Comparison of ENCODE assay signal across 8 cellular contexts in genomic region chr20:6122873-6123649, GRCh38. TPM values are rescaled to one million over a fixed set of nuclear protein-coding genes. Genes with fewer than 3 reads are reported as not detected.
DNase-seq lines count a peak whose midpoint lies in the region; ATAC-seq, FAIRE-seq and TF ChIP-seq lines count a peak whose summit lies in the region.

Gene FERMT1, minus strand, starts transcription at chr20:6123030. Its CDS starts 3,476 bp downstream, at chr20:6119554.

- DNase-seq in ACHN: peak; percentile 83
- peak; percentile 96 for DNase-seq in PC-3
- no peak for DNase-seq in K562 (ENCODE audit: extremely low read depth in 1 of 4, low spot score in 3 of 4)
- DNase-seq in midbrain (lab: John Stamatoyannopoulos, UW): no peak

- H4K20me1 ChIP-seq in PC-3 (ENCODE audit: low read length) (peaks cover 6% of the 10 kb centered on the region; the same call in 1 of the 2 replicates), K562 (replicated peaks; ENCODE audit: control insufficient read depth, insufficient read depth, low read length) (no peaks in the 10 kb centered on the region)

- no peak for TF ChIP-seq EP300 in K562 (IDR thresholded peaks at IDR 0.05; ENCODE audit: low read length)

- TSS peak; percentile 90 for BruUV-seq in PC-3 (replicated peaks; lab: Mats Ljungman, UMichigan)
- BruUV-seq in K562 (replicated peaks; lab: Mats Ljungman, UMichigan): no TSS peak

- H3K27me3 ChIP-seq in PC-3 (ENCODE audit: low read length): no peaks in the 10 kb centered on the region
- peaks cover 0 to 20% of the 10 kb centered on the region in 2 experiments; a peak in 2 of 5 replicates for H3K27me3 ChIP-seq in K562 (ENCODE audit: control insufficient read depth in 2 of 2, insufficient read depth in 2 of 2, low read length in 2 of 2)
- peaks cover 11% of the 10 kb centered on the region for H3K27me3 ChIP-seq in iPS-15b (ENCODE audit: control insufficient read depth, insufficient read depth, low read length)
- H3K27me3 ChIP-seq in skeletal muscle tissue (ENCODE audit: control insufficient read depth in 3 of 3, insufficient read depth in 3 of 3, low read length in 3 of 3): peaks cover 11 to 22% (median 16%) of the 10 kb centered on the region in 3 donors

- in situ Hi-C loops in ACHN (cut with HindIII; ENCODE audit: low pct_ligation_motif_present, low pct_unique_long_range_greater_than_20kb, low sequenced_read_pairs): no loop called here
- in situ Hi-C loops in K562 (cut with MboI): no loop called here

- no peaks in the 10 kb centered on the region for H3K9me3 ChIP-seq in PC-3 (ENCODE audit: low read length)
- no peaks in the 10 kb centered on the region for H3K9me3 ChIP-seq in K562 (replicated peaks; ENCODE audit: control insufficient read depth, insufficient read depth, low read depth, low read length)
- H3K9me3 ChIP-seq in iPS-15b (ENCODE audit: control insufficient read depth, insufficient read depth, low read length): no peaks in the 10 kb centered on the region
- no peaks in the 10 kb centered on the region for H3K9me3 ChIP-seq in skeletal muscle tissue (ENCODE audit: control insufficient read depth in 3 of 3, low read length in 3 of 3)

- H3F3A ChIP-seq in PC-3 (ENCODE audit: low read length, unreplicated experiment): peaks cover 5% of the 10 kb centered on the region

- TF ChIP-seq CTCF in PC-3 (conservative IDR thresholded peaks at IDR 0.05; ENCODE audit: low read depth, low read length) (peak; percentile 37), K562 (IDR thresholded peaks at IDR 0.05 in 2 of 3, conservative IDR thresholded peaks at IDR 0.05 in 1 of 3; ENCODE audit: insufficient read depth in 2 of 3, low read depth in 1 of 3, low read length in 3 of 3) (no peak)

- peak within 1 kb of the TSS; percentile 90 for H3K4me3 ChIP-seq in PC-3 (ENCODE audit: low read length)
- H3K4me3 ChIP-seq in K562: no peak within 1 kb of the TSS
- peak within 1 kb of the TSS; percentile 77 for H3K4me3 ChIP-seq in iPS-15b (ENCODE audit: low read depth, low read length)
- H3K4me3 ChIP-seq in skeletal muscle tissue (ENCODE audit: low read length in 3 of 3): peak within 1 kb of the TSS; percentile 61 to 70 (median 65)

- H2AFZ ChIP-seq in PC-3 (ENCODE audit: low read length) (peak within 1 kb of the TSS; percentile 75), K562 (ENCODE audit: low read depth, low read length) (no peak within 1 kb of the TSS)

- FAIRE-seq in K562 (lab: Jason Lieb, UNC): no peak

- peak within 1 kb of the TSS; percentile 89 for H3K9ac ChIP-seq in PC-3 (ENCODE audit: low read length)
- no peak within 1 kb of the TSS for H3K9ac ChIP-seq in K562 (ENCODE audit: insufficient read depth in 1 of 2, low read depth in 2 of 2, low read length in 2 of 2)
- H3K9ac ChIP-seq in iPS-15b (ENCODE audit: low read depth, low read length): peak within 1 kb of the TSS; percentile 75
- H3K9ac ChIP-seq in skeletal muscle tissue (ENCODE audit: low read depth in 1 of 3, low read length in 3 of 3): peak within 1 kb of the TSS in 2 of 3 donors; percentile 21 to 64

- H3K79me2 ChIP-seq in PC-3 (ENCODE audit: low read length) (peaks cover 46% of the 10 kb centered on the region), K562 (ENCODE audit: control insufficient read depth, insufficient read depth, low read length) (no peaks in the 10 kb centered on the region)

- TF ChIP-seq RAD21 in K562 (CRISPR knock-in tag; conservative IDR thresholded peaks at IDR 0.05 in 1 of 2, IDR thresholded peaks at IDR 0.05 in 1 of 2): no peak

- H3K36me3 ChIP-seq in PC-3 (ENCODE audit: low read depth, low read length) (peaks cover 17% of the 10 kb centered on the region), K562 (ENCODE audit: control insufficient read depth, insufficient read depth, low read length) (no peaks in the 10 kb centered on the region), iPS-15b (ENCODE audit: control insufficient read depth, insufficient read depth, low read length) (no peaks in the 10 kb centered on the region), skeletal muscle tissue (ENCODE audit: control insufficient read depth in 3 of 3, insufficient read depth in 3 of 3, low read length in 3 of 3) (no peaks in the 10 kb centered on the region)

- H3K27ac ChIP-seq in PC-3 (ENCODE audit: low read length) (peak within 1 kb of the TSS; percentile 90), K562 (ENCODE audit: extremely low read depth, low read depth, low read length) (no peak within 1 kb of the TSS), skeletal muscle tissue (ENCODE audit: low read depth, low read length) (no peak within 1 kb of the TSS)

- peaks cover 25% of the 10 kb centered on the region for H3K4me1 ChIP-seq in PC-3 (ENCODE audit: insufficient read depth, low read length)
- peaks cover 0 to 7% of the 10 kb centered on the region in 2 experiments; a peak in 2 of 5 replicates for H3K4me1 ChIP-seq in K562 (replicated peaks in 1 of 2; ENCODE audit: control insufficient read depth in 2 of 2, insufficient read depth in 2 of 2, low read length in 2 of 2)
- peaks cover 17% of the 10 kb centered on the region for H3K4me1 ChIP-seq in iPS-15b (ENCODE audit: control insufficient read depth, insufficient read depth, low read length)
- peaks cover 5 to 14% (median 13%) of the 10 kb centered on the region in 3 donors for H3K4me1 ChIP-seq in skeletal muscle tissue (ENCODE audit: control insufficient read depth in 3 of 3, insufficient read depth in 3 of 3, low read length in 3 of 3)

- H3K4me2 ChIP-seq in PC-3 (ENCODE audit: low read length): peak within 1 kb of the TSS; percentile 84
- H3K4me2 ChIP-seq in K562 (ENCODE audit: insufficient read depth, low read length): no peak within 1 kb of the TSS

- intact Hi-C loops in PC-3 (cut with micrococcal nuclease): no loop called here
- intact Hi-C loops in K562 (cut with micrococcal nuclease): no loop called here

- CTCF ChIA-PET in PC-3 (lab: Charles Lee) (interaction anchor here (0.5 kb wide), 1 partner anchor 31 kb away, joined by 4 read pairs; no protein-coding TSS in a partner anchor), K562 (lab: Yijun Ruan, JAX; ENCODE audit: low intra/inter-chr PET ratio) (no interaction called here)

- 5% methylated on average over 28 of the region's 55 CpGs for WGBS in K562 (ENCODE audit: insufficient coverage, low coverage, missing lambda C conversion rate)

- H3K9me1 ChIP-seq in K562 (ENCODE audit: control insufficient read depth, insufficient read depth, low read length): no peaks in the 10 kb centered on the region

- no peaks in the 10 kb centered on the region for H3K9me2 ChIP-seq in PC-3 (replicated peaks; ENCODE audit: low read length)

- ATAC-seq in GM18511 (IDR thresholded peaks at IDR 0.05; ENCODE audit: unreplicated experiment): peak; percentile 73
- peak; percentile 73 for ATAC-seq in HG03520 (IDR thresholded peaks at IDR 0.05; ENCODE audit: unreplicated experiment)
- ATAC-seq in PC-3: peak; percentile 84
- ATAC-seq in K562: peak; percentile 61

- TF ChIP-seq POLR2A in K562 (conservative IDR thresholded peaks at IDR 0.05): no peak

- POLR2A ChIA-PET in PC-3 (lab: Charles Lee; ENCODE audit: unreplicated experiment) (interaction anchor here (0.5 to 0.7 kb wide), 2 partner anchors 209 to 338 kb away, joined by 3 read pairs; no protein-coding TSS in a partner anchor), K562 (lab: Yijun Ruan, JAX) (no interaction called here)

TF ChIP-seq in K562, 482 proteins besides CTCF, POLR2A, EP300 and RAD21 (continues in another document):
- TF ChIP-seq ZFP1 (CRISPR knock-in tag; IDR thresholded peaks at IDR 0.05): no peak
- TF ChIP-seq ZBTB11 (CRISPR knock-in tag; IDR thresholded peaks at IDR 0.05): no peak
- TF ChIP-seq BRD4 (IDR thresholded peaks at IDR 0.05): no peak
- no peak for TF ChIP-seq FOSL1 (tag; conservative IDR thresholded peaks at IDR 0.05)

RNA-seq across cellular contexts. Expression of gene FERMT1, which starts in this region (rescaled TPM):
- total RNA-seq in PC-3 (2014; rRNA removed) (70.8 and 72.6 TPM in 2 replicates), K562 (2014; rRNA removed) (not detected in 2 replicates), K562 (2014; rRNA removed; fragmentation: Illumina TruSeq; extraction: Trizol) (not detected in 2 replicates), K562 (2015; rRNA removed; fragmentation: Illumina TruSeq; extraction: Trizol) (not detected in 2 replicates), K562 (2021) (0.07 and 0.09 TPM in 2 replicates), skeletal muscle tissue (not detected)
- not detected in 2 replicates for total RNA-seq in K562 (2011; cell fraction: chromatin; rRNA removed; ENCODE audit: low replicate concordance)
- not detected in 2 replicates for total RNA-seq in K562 (2011; cell fraction: nucleolus; rRNA removed)
- not detected in 2 replicates for total RNA-seq in K562 (2011; cell fraction: nucleoplasm; rRNA removed)
- polyA plus RNA-seq in K562 (2011; rRNA removed) (not detected in 2 replicates), K562 (2014; fragmentation: Illumina TruSeq; extraction: Trizol) (not detected in 2 replicates), K562 (2014; fragmentation: Nextera tagmentation; extraction: Ambion mirVana) (not detected), K562 (2014; rRNA removed) (not detected in 2 replicates)
- not detected in 2 replicates for polyA plus RNA-seq in K562 (2011; cell fraction: cytosol; rRNA removed)
- polyA plus RNA-seq in K562 (2011; cell fraction: nucleus; rRNA removed): not detected in 2 replicates
- 0.05 and 0.12 TPM in 2 replicates for polyA plus RNA-seq in K562 (2012)
- polyA minus RNA-seq in K562 (2011; rRNA and poly(A)+ RNA removed): not detected in 2 replicates
- polyA minus RNA-seq in K562 (2011; cell fraction: cytosol; rRNA and poly(A)+ RNA removed): not detected in 2 replicates
- polyA minus RNA-seq in K562 (2011; cell fraction: nucleus; rRNA and poly(A)+ RNA removed): not detected in 2 replicates

Comparison
In these comparisons a context has a peak if more than half of its experiments do, and no peak if none do; other contexts are left out.
1. RNA of gene FERMT1 (total RNA-seq): 70.8 to 72.6 TPM in PC-3; 0.07 to 0.09 TPM in K562 and not detected in skeletal muscle tissue (single experiment); every median in the first group is over 10 times any median in the second.
2. Peak in ATAC-seq in K562; RNA of the gene not detected or under 1 TPM.
3. DNase-seq: peak in ACHN (single experiment) and PC-3 (single experiment); none in K562 (0 of 4) and midbrain (single experiment).
4. H3K9ac ChIP-seq: peak in PC-3 (single experiment), iPS-15b (single experiment) and skeletal muscle tissue (2 of 3); none in K562 (0 of 2).
5. Peak in every context shown above with its lines, with median percentiles within 50 percentile points of each other: ATAC-seq.